18 cellular contexts compared by ENCODE assay signal in the genomic region with DNA sequence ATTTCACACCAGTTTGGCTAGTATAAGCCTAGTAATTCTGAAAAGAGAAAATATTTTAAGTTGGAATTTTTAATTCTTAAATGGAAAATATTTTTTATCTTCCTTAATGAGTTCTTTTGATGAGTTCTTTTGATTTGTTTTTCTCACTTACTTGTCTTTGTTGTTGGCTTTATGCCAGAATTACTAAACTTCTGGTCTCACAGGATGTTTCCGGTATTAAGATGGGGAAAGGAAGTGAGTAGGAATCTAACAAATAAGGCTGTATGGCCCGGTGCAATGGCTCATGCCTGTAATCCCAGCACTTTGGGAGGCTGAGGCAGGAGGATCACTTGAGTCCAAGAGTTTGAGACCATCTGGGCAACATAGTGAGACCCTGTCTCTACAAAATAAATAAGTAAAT.
DNase-seq lines count a peak whose midpoint lies in the region; ATAC-seq and TF ChIP-seq lines count a peak whose summit lies in the region.
"Had no signal": no experiment of that assay in that cellular context is flagged by ENCODE, and none has a peak within 500 bp of the region (broad histone marks: within the 10 kb centered on the region; RNA-seq: fewer than 3 reads in every experiment).

No MANE protein-coding gene starts in this region.

- H3K36me3 ChIP-seq in GM23248 (ENCODE audit: low read depth), result no peaks in the 10 kb centered on the region

- H3K4me2 ChIP-seq in GM23248 (ENCODE audit: unreplicated experiment), result no peak overlapping the region
- H3K4me2 ChIP-seq: A549 had no signal

- no peaks in the 10 kb centered on the region for H3K79me2 ChIP-seq in GM23248 (ENCODE audit: insufficient read depth)

- no peak overlapping the region for H3K4me3 ChIP-seq in GM23248
- H3K4me3 ChIP-seq: A549 had no signal

- in situ Hi-C loops in GM23248 (cut with MboI), result no loop called here

- H2AFZ ChIP-seq in GM23248, result no peak overlapping the region

- H3K9ac ChIP-seq in GM23248, result no peak overlapping the region

- intact Hi-C loops in natural killer cell (cut with micrococcal nuclease), result no loop called here

- no peak overlapping the region for H3K27ac Mint-ChIP-seq in natural killer cell
- H3K27ac Mint-ChIP-seq: CD14-positive monocyte; CD8-positive, alpha-beta T cell had no signal

- no peaks in the 10 kb centered on the region for H4K20me1 ChIP-seq in GM23248 (ENCODE audit: insufficient read depth)

- no peaks in the 10 kb centered on the region for H3K9me3 Mint-ChIP-seq in natural killer cell
- H3K9me3 Mint-ChIP-seq: CD8-positive, alpha-beta T cell; H9 had no signal

- no peaks in the 10 kb centered on the region for H3K27me3 Mint-ChIP-seq in natural killer cell (ENCODE audit: low read depth in 2 of 2)

- H3K4me3 Mint-ChIP-seq in natural killer cell, result no peak overlapping the region
- H3K4me3 Mint-ChIP-seq: CD14-positive monocyte; CD8-positive, alpha-beta T cell; H9 had no signal

- no peaks in the 10 kb centered on the region for H3K4me1 ChIP-seq in GM23248 (ENCODE audit: insufficient read depth)

- no peaks in the 10 kb centered on the region for H3K36me3 Mint-ChIP-seq in natural killer cell
- H3K36me3 Mint-ChIP-seq: CD14-positive monocyte; CD8-positive, alpha-beta T cell had no signal

- WGBS in GM23248 (ENCODE audit: low coverage in 1 of 2, low lambda C conversion rate in 2 of 2, missing lambda C conversion rate in 2 of 2), 2 experiments, result 93 to 100% methylated on average over 2 of the region's 2 CpGs

- DNase-seq in ELR (ENCODE audit: low read depth) (peak; percentile 20), HT1080 (ENCODE audit: low read depth) (peak; percentile 24), dermis microvascular lymphatic vessel endothelial cell (ENCODE audit: low read depth in 2 of 2) (peak; percentile 17 to 75), iris pigment epithelial cell (ENCODE audit: low read depth) (peak; percentile 24), natural killer cell (no peak), glomerular visceral epithelial cell (ENCODE audit: extremely low spot score) (no peak), GM23248 (no peak)
- DNase-seq: CD8-positive, alpha-beta T cell; COR-L47; DMS153; DMS79 treated with DMSO at 0.1 percent for 48 hours; EL; GDM1; H9; KBM-7 had no signal

- H3F3A ChIP-seq in GM23248 (ENCODE audit: insufficient read depth), result no peaks in the 10 kb centered on the region

- H3K9me3 ChIP-seq in GM23248 (ENCODE audit: low read depth), result no peaks in the 10 kb centered on the region
- H3K9me3 ChIP-seq: A549 had no signal

- H3K27me3 ChIP-seq in GM23248 (replicated peaks; ENCODE audit: insufficient read depth), result no peaks in the 10 kb centered on the region

- no peak overlapping the region for H3K27ac ChIP-seq in GM23248
- H3K27ac ChIP-seq: A549 had no signal

- no peaks in the 10 kb centered on the region for H3K4me1 Mint-ChIP-seq in natural killer cell
- H3K4me1 Mint-ChIP-seq: CD14-positive monocyte had no signal

- H3K9me2 ChIP-seq in GM23248 (ENCODE audit: insufficient read depth), result no peaks in the 10 kb centered on the region

- ATAC-seq in GM19035 (IDR thresholded peaks at IDR 0.05; ENCODE audit: unreplicated experiment) (no peak), natural killer cell (no peak)
- ATAC-seq: A549; CD8-positive, alpha-beta T cell had no signal

- no peak for TF ChIP-seq CTCF in natural killer cell (IDR thresholded peaks at IDR 0.05)

Comparison
In these comparisons a context has a peak if more than half of its experiments do, and no peak if none do; other contexts are left out.
1. DNase-seq: peak in ELR (single experiment), HT1080 (single experiment), dermis microvascular lymphatic vessel endothelial cell (2 of 2) and iris pigment epithelial cell (single experiment); none in natural killer cell (single experiment), glomerular visceral epithelial cell (single experiment) and GM23248 (single experiment).